ENCODE assay signal across 26 cellular contexts in genomic region chr6:129162605-129163004, GRCh38.
"Had no signal": no experiment of that assay in that cellular context is flagged by ENCODE, and none has a peak within 500 bp of the region (broad histone marks: within the 10 kb centered on the region; RNA-seq: fewer than 3 reads in every experiment).

No MANE protein-coding gene starts in this region.

- H3K4me1 ChIP-seq: lower lobe of right lung, pancreas, prostate gland, spleen, suprapubic skin, tibial artery, upper lobe of right lung had no signal

- H3K4me3 ChIP-seq: lower lobe of right lung, pancreas, prostate gland, skin epidermis, spleen, suprapubic skin, thoracic aorta, tibial artery, upper lobe of right lung had no signal

- H3K27me3 ChIP-seq: pancreas, spleen, suprapubic skin, tibial artery, upper lobe of right lung had no signal

- DNase-seq: hypothalamus; immature natural killer cell; kidney; lower lobe of right lung; mammary epithelial cell; mesenchymal stem cell; naive thymus-derived CD8-positive, alpha-beta T cell; nucleus accumbens; pancreas; posterior cingulate gyrus; retina; right cardiac atrium; spleen; stimulated activated CD4-positive, alpha-beta T cell treated with anti-CD3 and anti-CD28 coated beads, Interleukin-4, amount 100 ng/mL, for 24 hours; stimulated activated naive CD4-positive, alpha-beta T cell; tibial artery; trophoblast cell; upper lobe of right lung had no signal

- H3K36me3 ChIP-seq: lower lobe of right lung, pancreas, prostate gland, spleen, suprapubic skin, thoracic aorta, tibial artery, upper lobe of right lung had no signal

- H3K27ac ChIP-seq: lower lobe of right lung, pancreas, prostate gland, skin epidermis, spleen, suprapubic skin, thoracic aorta, tibial artery, upper lobe of right lung had no signal

- H3K9me3 ChIP-seq: lower lobe of right lung, pancreas, prostate gland, suprapubic skin, thoracic aorta, tibial artery, upper lobe of right lung had no signal

- FAIRE-seq: islet of Langerhans, kidney, pancreas, urothelium cell line had no signal

- ATAC-seq: lower lobe of right lung; naive thymus-derived CD8-positive, alpha-beta T cell; pancreas; right cardiac atrium; sciatic nerve; stimulated activated effector memory CD8-positive, alpha-beta T cell treated with anti-CD3 and anti-CD28 coated beads, Interleukin-12 subunit alpha, Interleukin-12 subunit beta, amount 100 ng/mL, for 72 hours; upper lobe of right lung had no signal
